Comparison of ENCODE assay signal across 10 cellular contexts in genomic region chr17:66441012-66441703, GRCh38.
A peak's percentile ranks its signal among the peaks of the same experiment; 100 is the strongest.
DNase-seq lines count a peak whose midpoint lies in the region; ATAC-seq and TF ChIP-seq lines count a peak whose summit lies in the region.
"Had no signal": no experiment of that assay in that cellular context is flagged by ENCODE, and none has a peak within 500 bp of the region (broad histone marks: within the 10 kb centered on the region; RNA-seq: fewer than 3 reads in every experiment).

No MANE protein-coding gene starts in this region.

- WGBS in spleen, 5 donors: 54 to 65% (median 62%) methylated on average over 17 of the region's 17 CpGs

- TF ChIP-seq CTCF in OCI-LY7 (conservative IDR thresholded peaks at IDR 0.05; ENCODE audit: low read length) (no peak), thoracic aorta (IDR thresholded peaks at IDR 0.05) (no peak), spleen (IDR thresholded peaks at IDR 0.05 in 8 of 11, conservative IDR thresholded peaks at IDR 0.05 in 3 of 11) (no peak)

- peak overlapping the region; percentile 46 for H3K27ac Mint-ChIP-seq in activated naive CD4-positive, alpha-beta T cell treated with anti-CD3 and anti-CD28 coated beads, Interleukin-2, amount 10 ng/mL, durations not matched to agents 7 days and 5 days
- H3K27ac Mint-ChIP-seq in effector memory CD8-positive, alpha-beta T cell: no peak overlapping the region
- H3K27ac Mint-ChIP-seq: CD4-positive, CD25-positive, alpha-beta regulatory T cell had no signal

- H3K9me3 ChIP-seq in OCI-LY7 (ENCODE audit: low read length): 0 out of 2 replicates have a peak, but pooled peaks cover 8% of the 10 kb centered on the region
- no peaks in the 10 kb centered on the region for H3K9me3 ChIP-seq in thoracic aorta
- peaks cover 0 to 15% (median 4%) of the 10 kb centered on the region in 8 donors for H3K9me3 ChIP-seq in spleen
- H3K9me3 ChIP-seq: SJSA1 had no signal

- peaks cover 46% of the 10 kb centered on the region for H3K36me3 Mint-ChIP-seq in activated naive CD4-positive, alpha-beta T cell treated with anti-CD3 and anti-CD28 coated beads, Interleukin-2, amount 10 ng/mL, durations not matched to agents 7 days and 5 days
- H3K36me3 Mint-ChIP-seq in effector memory CD8-positive, alpha-beta T cell (ENCODE audit: insufficient read depth): no peaks in the 10 kb centered on the region

- peaks cover 11% of the 10 kb centered on the region for H3K9me3 Mint-ChIP-seq in activated naive CD4-positive, alpha-beta T cell treated with anti-CD3 and anti-CD28 coated beads, Interleukin-2, amount 10 ng/mL, durations not matched to agents 7 days and 5 days
- no peaks in the 10 kb centered on the region for H3K9me3 Mint-ChIP-seq in effector memory CD8-positive, alpha-beta T cell

- no peak for DNase-seq in activated naive CD4-positive, alpha-beta T cell treated with anti-CD3 and anti-CD28 coated beads, Interleukin-2, amount 10 ng/mL, durations not matched to agents 7 days and 5 days
- DNase-seq in activated naive CD4-positive, alpha-beta T cell treated with Interleukin-2 at 50 U/mL for 16 hours: no peak
- DNase-seq in OCI-LY7 (ENCODE audit: low spot score): peak; percentile 91
- DNase-seq in thoracic aorta (ENCODE audit: low spot score): no peak
- no peak for DNase-seq in effector memory CD8-positive, alpha-beta T cell
- DNase-seq in Right ventricle myocardium superior: no peak
- no peak for DNase-seq in spleen
- DNase-seq: CD4-positive, CD25-positive, alpha-beta regulatory T cell had no signal

- peaks cover 29% of the 10 kb centered on the region for H3K4me1 Mint-ChIP-seq in activated naive CD4-positive, alpha-beta T cell treated with anti-CD3 and anti-CD28 coated beads, Interleukin-2, amount 10 ng/mL, durations not matched to agents 7 days and 5 days
- H3K4me1 Mint-ChIP-seq in effector memory CD8-positive, alpha-beta T cell (ENCODE audit: low read depth in 2 of 2): peaks cover 0 to 3% of the 10 kb centered on the region in 2 donors

- H3K4me3 ChIP-seq in OCI-LY7 (ENCODE audit: low read depth, low read length, poor library complexity, severe bottlenecking) (peak overlapping the region; percentile 61), thoracic aorta (peak overlapping the region; percentile 2), spleen (no peak overlapping the region)
- H3K4me3 ChIP-seq: SJSA1 had no signal

- no peaks in the 10 kb centered on the region for H3K27me3 ChIP-seq in thoracic aorta (replicated peaks; ENCODE audit: insufficient read depth)
- H3K27me3 ChIP-seq in spleen (replicated peaks in 1 of 7): no peaks in the 10 kb centered on the region
- H3K27me3 ChIP-seq: SJSA1 had no signal

- BruUV-seq in OCI-LY7 (replicated peaks; lab: Mats Ljungman, UMichigan): no TSS peak

- peak overlapping the region; percentile 24 for H3K4me3 Mint-ChIP-seq in activated naive CD4-positive, alpha-beta T cell treated with anti-CD3 and anti-CD28 coated beads, Interleukin-2, amount 10 ng/mL, durations not matched to agents 7 days and 5 days
- no peak overlapping the region for H3K4me3 Mint-ChIP-seq in effector memory CD8-positive, alpha-beta T cell
- H3K4me3 Mint-ChIP-seq: CD4-positive, CD25-positive, alpha-beta regulatory T cell had no signal

- H3K4me2 ChIP-seq in OCI-LY7 (ENCODE audit: low read length): peak overlapping the region; percentile 94

- H3K36me3 ChIP-seq in OCI-LY7 (ENCODE audit: insufficient read depth, low read length) (no peaks in the 10 kb centered on the region; the same call in 1 of the 2 replicates), thoracic aorta (no peaks in the 10 kb centered on the region), spleen (no peaks in the 10 kb centered on the region)
- H3K36me3 ChIP-seq: SJSA1 had no signal

- CTCF ChIA-PET in activated naive CD4-positive, alpha-beta T cell treated with anti-CD3 and anti-CD28 coated beads, Interleukin-2, amount 10 ng/mL, durations not matched to agents 7 days and 5 days (lab: Charles Lee): interaction anchor here (0.6 kb wide), 1 partner anchor 550 kb away, joined by 3 read pairs; no protein-coding TSS in a partner anchor
- CTCF ChIA-PET in OCI-LY7 (lab: Charles Lee; ENCODE audit: unreplicated experiment): interaction anchor here (0.6 kb wide), 1 partner anchor 384 kb away, joined by 3 read pairs; no protein-coding TSS in a partner anchor

- H3K27me3 Mint-ChIP-seq in activated naive CD4-positive, alpha-beta T cell treated with anti-CD3 and anti-CD28 coated beads, Interleukin-2, amount 10 ng/mL, durations not matched to agents 7 days and 5 days: no peaks in the 10 kb centered on the region
- H3K27me3 Mint-ChIP-seq in effector memory CD8-positive, alpha-beta T cell: no peaks in the 10 kb centered on the region
- H3K27me3 Mint-ChIP-seq: CD4-positive, CD25-positive, alpha-beta regulatory T cell had no signal

- no peaks in the 10 kb centered on the region for H3K79me2 ChIP-seq in OCI-LY7 (ENCODE audit: insufficient read depth, low read depth, low read length)

- H2AFZ ChIP-seq in OCI-LY7 (ENCODE audit: low read length): peak overlapping the region; percentile 9; the same call in 1 of the 2 replicates

- H3K27ac ChIP-seq in OCI-LY7 (ENCODE audit: low read depth, low read length, poor library complexity, severe bottlenecking) (peak overlapping the region; percentile 97), thoracic aorta (no peak overlapping the region), spleen (peak overlapping the region in 3 of 8 donors; percentile 1 to 29 (median 25))
- H3K27ac ChIP-seq: SJSA1 had no signal

- H3K4me1 ChIP-seq in OCI-LY7 (ENCODE audit: insufficient read depth, low read length, poor library complexity, severe bottlenecking) (peaks cover 85% of the 10 kb centered on the region), thoracic aorta (ENCODE audit: control insufficient read depth in 1 of 2, low read depth in 2 of 2) (no peaks in the 10 kb centered on the region), spleen (peaks cover 9 to 56% (median 21%) of the 10 kb centered on the region in 6 donors)

- POLR2A ChIA-PET in OCI-LY7 (lab: Charles Lee): interaction anchor here (0.5 to 1.7 kb wide), 6 partner anchors 8 to 1383 kb away, joined by 3 to 9 read pairs (median 4); no protein-coding TSS in a partner anchor

- no peaks in the 10 kb centered on the region for H3K9me2 ChIP-seq in OCI-LY7 (ENCODE audit: insufficient read depth, low read length)

- intact Hi-C loops in OCI-LY7 (cut with micrococcal nuclease; ENCODE audit: unreplicated experiment) (loop anchor here (1.0 to 10.0 kb wide), 4 partner anchors 100 to 264 kb away; partner anchors contain the start of gene PRKCA), Right ventricle myocardium superior (cut with DNase I) (no loop called here), spleen (cut with DNase I; ENCODE audit: low total_unique reads) (no loop called here)

- peak; percentile 89 for ATAC-seq in HG02973 (IDR thresholded peaks at IDR 0.05; ENCODE audit: unreplicated experiment)
- no peak for ATAC-seq in thoracic aorta (ENCODE audit: insufficient number of reproducible peaks, low FRiP score, low read depth)
- no peak for ATAC-seq in effector memory CD8-positive, alpha-beta T cell (replicated peaks)
- ATAC-seq in Right ventricle myocardium superior (ENCODE audit: poor library complexity): no peak

- no peaks in the 10 kb centered on the region for H4K20me1 ChIP-seq in OCI-LY7 (ENCODE audit: insufficient read depth, low read length)

- TF ChIP-seq POLR2A in spleen (IDR thresholded peaks at IDR 0.05): no peak

Comparison
In these comparisons a context has a peak if more than half of its experiments do, and no peak if none do; other contexts are left out.
1. H3K4me3 ChIP-seq: peak in OCI-LY7 (single experiment) and thoracic aorta (single experiment); none in spleen (0 of 8).